In genomic region chr1:95084317-95085176, GRCh38 we compare ENCODE assay signal across 8 cellular contexts.
DNase-seq lines count a peak whose midpoint lies in the region; ATAC-seq and TF ChIP-seq lines count a peak whose summit lies in the region.

No MANE protein-coding gene starts in this region.

- no peaks in the 10 kb centered on the region for H3K79me2 ChIP-seq in KMS-11 (ENCODE audit: insufficient read depth, low read depth)

- DNase-seq in activated T-cell treated with anti-CD3 and anti-CD28 coated beads for 4 hours (peak; percentile 15), globus pallidus (ENCODE audit: low spot score) (peak; percentile 66), retinal pigment epithelial cell (ENCODE audit: low read depth) (no peak)
- no peak for DNase-seq in activated T-cell treated with anti-CD3 and anti-CD28 coated beads, Interleukin-2, amount 50 U/mL, for 1 hour
- DNase-seq in activated CD8-positive, alpha-beta memory T cell treated with anti-CD3 and anti-CD28 coated beads, Interleukin-2, amount 50 U/mL, for 48 hours, result no peak

- TF ChIP-seq CTCF in KMS-11 (conservative IDR thresholded peaks at IDR 0.05; ENCODE audit: low read depth, low read length) (peak; percentile 58), VCaP (conservative IDR thresholded peaks at IDR 0.05) (peak; percentile 62), retinal pigment epithelial cell (conservative IDR thresholded peaks at IDR 0.05; ENCODE audit: low read depth, low read length) (peak; percentile 80)

- H3K36me3 ChIP-seq in KMS-11 (ENCODE audit: insufficient read depth), result no peaks in the 10 kb centered on the region

- H3K4me3 ChIP-seq in KMS-11 (IDR thresholded peaks at IDR 0.05; ENCODE audit: insufficient read depth, low read depth, low read length), result no peak overlapping the region
- no peak overlapping the region for H3K4me3 ChIP-seq in retinal pigment epithelial cell (ENCODE audit: low read length)

- H4K20me1 ChIP-seq in KMS-11 (ENCODE audit: insufficient read depth), result no peaks in the 10 kb centered on the region

- no peaks in the 10 kb centered on the region for H3K4me1 ChIP-seq in KMS-11 (ENCODE audit: low read depth, poor library complexity, severe bottlenecking)

- peak; percentile 78 for ATAC-seq in GM21423 (IDR thresholded peaks at IDR 0.05; ENCODE audit: unreplicated experiment)

- H3K4me2 ChIP-seq in KMS-11, result no peak overlapping the region

- H3K27ac ChIP-seq in KMS-11 (no peak overlapping the region), VCaP (no peak overlapping the region)

- no peak overlapping the region for H2AFZ ChIP-seq in KMS-11 (ENCODE audit: low read depth)

- H3K9ac ChIP-seq in KMS-11, result no peak overlapping the region

- no peaks in the 10 kb centered on the region for H3K27me3 ChIP-seq in KMS-11 (ENCODE audit: insufficient read depth, low read depth)

Comparison
In these comparisons a context has a peak if more than half of its experiments do, and no peak if none do; other contexts are left out.
1. DNase-seq: peak in activated T-cell treated with anti-CD3 and anti-CD28 coated beads for 4 hours (single experiment) and globus pallidus (single experiment); none in activated T-cell treated with anti-CD3 and anti-CD28 coated beads, Interleukin-2, amount 50 U/mL, for 1 hour (single experiment), retinal pigment epithelial cell (single experiment) and activated CD8-positive, alpha-beta memory T cell treated with anti-CD3 and anti-CD28 coated beads, Interleukin-2, amount 50 U/mL, for 48 hours (single experiment).
2. Peak in every context shown above with its lines, with median percentiles within 50 percentile points of each other: CTCF ChIP-seq.